ENCODE assay signal across 23 cellular contexts in genomic region chr12:118694128-118694775, GRCh38.
"Had no signal": no experiment of that assay in that cellular context is flagged by ENCODE, and none has a peak within 500 bp of the region (broad histone marks: within the 10 kb centered on the region; RNA-seq: fewer than 3 reads in every experiment).

No MANE protein-coding gene starts in this region.

- ATAC-seq: effector memory CD8-positive, alpha-beta T cell; mucosa of descending colon; natural killer cell treated with Interleukin-12 subunit alpha and Interleukin-12 subunit beta and Interleukin-15 and Interleukin-18, amount 100 ng/mL, for 72 hours; stimulated activated naive CD8-positive, alpha-beta T cell treated with anti-CD3 and anti-CD28 coated beads, Interleukin-15, amount 100 ng/mL, for 72 hours had no signal

- H3K27me3 ChIP-seq: esophagus squamous epithelium, suprapubic skin, vagina had no signal

- H3K4me1 ChIP-seq: esophagus squamous epithelium, parathyroid adenoma, suprapubic skin, vagina had no signal

- H3K9ac ChIP-seq: parathyroid adenoma had no signal

- H3K9me3 ChIP-seq: esophagus squamous epithelium, mucosa of descending colon, vagina had no signal

- H3K36me3 ChIP-seq: esophagus squamous epithelium, suprapubic skin, vagina had no signal

- H3K4me2 ChIP-seq: smooth muscle cell had no signal

- H2AFZ ChIP-seq: parathyroid adenoma had no signal

- H3K27ac ChIP-seq: esophagus squamous epithelium, parathyroid adenoma, suprapubic skin, vagina had no signal

- H3K4me3 ChIP-seq: esophagus squamous epithelium, lung, mucosa of descending colon, smooth muscle cell, suprapubic skin, vagina had no signal

- DNase-seq: cerebellar nuclear complex; cortex of kidney; effector memory CD8-positive, alpha-beta T cell; erythroblast; esophagus squamous epithelium; foreskin melanocyte; glutamatergic neuron; kidney; mucosa of descending colon; naive B cell; stimulated activated CD4-positive, alpha-beta T cell treated with anti-CD3 and anti-CD28 coated beads, Interleukin-12 subunit alpha, Interleukin-12 subunit beta, amount 100 ng/mL, for 4 hours; stimulated activated CD4-positive, alpha-beta T cell treated with anti-CD3 and anti-CD28 coated beads, Interleukin-1b, Interleukin-23, amount 100 ng/mL, for 48 hours; stimulated activated CD4-positive, alpha-beta T cell treated with anti-CD3 and anti-CD28 coated beads, Interleukin-4, amount 100 ng/mL, for 1 hour; stimulated activated CD8-positive, alpha-beta memory T cell treated with anti-CD3 and anti-CD28 coated beads, Interleukin-4, amount 100 ng/mL, for 48 hours; stimulated activated naive CD4-positive, alpha-beta T cell; stimulated activated naive CD8-positive, alpha-beta T cell treated with anti-CD3 and anti-CD28 coated beads, Interleukin-15, amount 100 ng/mL, for 72 hours; trophoblast cell had no signal
